Comparison of ENCODE assay signal across 12 cellular contexts in genomic region chr3:18440053-18440768, GRCh38. TPM values are rescaled to one million over a fixed set of nuclear protein-coding genes. Genes with fewer than 3 reads are reported as not detected.
DNase-seq lines count a peak whose midpoint lies in the region; TF ChIP-seq lines count a peak whose summit lies in the region.
"Had no signal": no experiment of that assay in that cellular context is flagged by ENCODE, and none has a peak within 500 bp of the region (broad histone marks: within the 10 kb centered on the region; RNA-seq: fewer than 3 reads in every experiment).

No MANE protein-coding gene starts in this region.

- peak overlapping the region; percentile 88 for H3K4me3 Mint-ChIP-seq in activated CD4-positive, alpha-beta T cell treated with anti-CD3 and anti-CD28 coated beads, Interleukin-2, amount 10 ng/mL, durations not matched to agents 24 days and 14 days
- H3K4me3 Mint-ChIP-seq in activated naive CD8-positive, alpha-beta T cell treated with anti-CD3 and anti-CD28 coated beads for 36 hours = peak overlapping the region; percentile 81
- H3K4me3 Mint-ChIP-seq: dendritic cell treated with granulocyte-macrophage colony-stimulating factor and Interleukin-4, amounts not matched to agents 40 ng/mL and 50 ng/mL, for 4 days; GM23338 had no signal

- H3K4me3 ChIP-seq in spleen = peak overlapping the region in 1 of 8 donors; percentile 32
- H3K4me3 ChIP-seq: GM23338 had no signal

- H3K27me3 ChIP-seq in spleen (replicated peaks in 1 of 7) = peaks cover 0 to 17% (median 8%) of the 10 kb centered on the region in 7 donors

- intact Hi-C loops in activated CD4-positive, alpha-beta T cell treated with anti-CD3 and anti-CD28 coated beads, Interleukin-2, amount 10 ng/mL, durations not matched to agents 24 days and 14 days (cut with micrococcal nuclease) = loop anchor here (1.0 to 5.0 kb wide), 2 partner anchors 8 to 432 kb away; no protein-coding TSS in a partner anchor
- intact Hi-C loops in spleen (cut with DNase I; ENCODE audit: low total_unique reads) = no loop called here

- peak overlapping the region; percentile 88 for H3K27ac Mint-ChIP-seq in activated CD4-positive, alpha-beta T cell treated with anti-CD3 and anti-CD28 coated beads, Interleukin-2, amount 10 ng/mL, durations not matched to agents 24 days and 14 days
- H3K27ac Mint-ChIP-seq in activated naive CD8-positive, alpha-beta T cell treated with anti-CD3 and anti-CD28 coated beads for 36 hours = peak overlapping the region; percentile 88
- H3K27ac Mint-ChIP-seq: dendritic cell treated with granulocyte-macrophage colony-stimulating factor and Interleukin-4, amounts not matched to agents 40 ng/mL and 50 ng/mL, for 4 days; GM23338 had no signal

- H3K9me3 Mint-ChIP-seq in activated CD4-positive, alpha-beta T cell treated with anti-CD3 and anti-CD28 coated beads, Interleukin-2, amount 10 ng/mL, durations not matched to agents 24 days and 14 days = no peaks in the 10 kb centered on the region
- H3K9me3 Mint-ChIP-seq in activated naive CD8-positive, alpha-beta T cell treated with anti-CD3 and anti-CD28 coated beads for 36 hours = no peaks in the 10 kb centered on the region
- H3K9me3 Mint-ChIP-seq: dendritic cell treated with granulocyte-macrophage colony-stimulating factor and Interleukin-4, amounts not matched to agents 40 ng/mL and 50 ng/mL, for 4 days; GM23338 had no signal

- peaks cover 80% of the 10 kb centered on the region for H3K36me3 Mint-ChIP-seq in activated CD4-positive, alpha-beta T cell treated with anti-CD3 and anti-CD28 coated beads, Interleukin-2, amount 10 ng/mL, durations not matched to agents 24 days and 14 days (ENCODE audit: low read depth)
- H3K36me3 Mint-ChIP-seq in activated naive CD8-positive, alpha-beta T cell treated with anti-CD3 and anti-CD28 coated beads for 36 hours = peaks cover 39% of the 10 kb centered on the region

- H3K27ac ChIP-seq in spleen = peak overlapping the region in 7 of 8 donors; percentile 5 to 67 (median 31)

- H3K36me3 ChIP-seq in spleen = no peaks in the 10 kb centered on the region

- H3K4me1 ChIP-seq in spleen = peaks cover 4 to 90% (median 34%) of the 10 kb centered on the region in 6 donors

- no peaks in the 10 kb centered on the region for H3K9me3 ChIP-seq in spleen

- TF ChIP-seq POLR2A in spleen (IDR thresholded peaks at IDR 0.05) = no peak

- DNase-seq in activated CD4-positive, alpha-beta T cell treated with anti-CD3 and anti-CD28 coated beads, Interleukin-2, amount 10 ng/mL, durations not matched to agents 24 days and 14 days = peak; percentile 63
- no peak for DNase-seq in activated CD4-positive, alpha-beta T cell treated with anti-CD3 and anti-CD28 coated beads, Interleukin-2, amount 50 U/mL, for 1 hour
- DNase-seq in M059J (ENCODE audit: low read depth) = peak; percentile 12
- no peak for DNase-seq in activated naive CD8-positive, alpha-beta T cell treated with anti-CD3 and anti-CD28 coated beads for 36 hours
- DNase-seq in spleen = no peak
- DNase-seq in NCI-H2107 (lab: John Stamatoyannopoulos, UW) = no peak
- DNase-seq in amniotic stem cell (lab: John Stamatoyannopoulos, UW) = no peak
- no peak for DNase-seq in NCI-H774 (lab: John Stamatoyannopoulos, UW)
- DNase-seq: KBM-7; NK-92 treated with Interleukin-12 subunit alpha and Interleukin-12 subunit beta, amount 100 ng/mL, for 24 hours had no signal

- H3K27me3 Mint-ChIP-seq in activated CD4-positive, alpha-beta T cell treated with anti-CD3 and anti-CD28 coated beads, Interleukin-2, amount 10 ng/mL, durations not matched to agents 24 days and 14 days = no peaks in the 10 kb centered on the region
- H3K27me3 Mint-ChIP-seq in activated naive CD8-positive, alpha-beta T cell treated with anti-CD3 and anti-CD28 coated beads for 36 hours = no peaks in the 10 kb centered on the region

- whole genome bisulfite sequencing in spleen, 5 donors = 19 to 24% (median 22%) methylated on average over 7 of the region's 7 CpGs

- no peak for TF ChIP-seq CTCF in spleen (IDR thresholded peaks at IDR 0.05 in 8 of 11, conservative IDR thresholded peaks at IDR 0.05 in 3 of 11)

- H3K4me1 Mint-ChIP-seq in activated CD4-positive, alpha-beta T cell treated with anti-CD3 and anti-CD28 coated beads, Interleukin-2, amount 10 ng/mL, durations not matched to agents 24 days and 14 days = peaks cover 25% of the 10 kb centered on the region
- peaks cover 46% of the 10 kb centered on the region for H3K4me1 Mint-ChIP-seq in activated naive CD8-positive, alpha-beta T cell treated with anti-CD3 and anti-CD28 coated beads for 36 hours

RNA-seq across cellular contexts. Expression of gene SATB1, which starts 15.1 kb away (rescaled TPM):
- total RNA-seq in activated CD4-positive, alpha-beta T cell treated with anti-CD3 and anti-CD28 coated beads, Interleukin-2, amount 10 ng/mL, durations not matched to agents 24 days and 14 days = 561 and 571 TPM in 2 replicates
- 0.89 and 2.7 TPM in 2 replicates for total RNA-seq in M059J (2014; rRNA removed; shearing (Covaris generic))
- 10 to 100 TPM; 92.0 to 94.8 TPM for total RNA-seq in activated naive CD8-positive, alpha-beta T cell treated with anti-CD3 and anti-CD28 coated beads for 36 hours
- total RNA-seq in spleen = 100 to 1,000 TPM in 1 of 7 donors, 10 to 100 TPM in 6; 57.2 to 104 (median 71.3) TPM
- polyA plus RNA-seq in spleen = 10 to 100 TPM; 11.7 to 14.4 (median 12.6) TPM

Comparison
In these comparisons a context has a peak if more than half of its experiments do, and no peak if none do; other contexts are left out.
1. DNase-seq: peak in activated CD4-positive, alpha-beta T cell treated with anti-CD3 and anti-CD28 coated beads, Interleukin-2, amount 10 ng/mL, durations not matched to agents 24 days and 14 days (single experiment) and M059J (single experiment); none in activated CD4-positive, alpha-beta T cell treated with anti-CD3 and anti-CD28 coated beads, Interleukin-2, amount 50 U/mL, for 1 hour (single experiment), activated naive CD8-positive, alpha-beta T cell treated with anti-CD3 and anti-CD28 coated beads for 36 hours (single experiment), spleen (single experiment), NCI-H2107 (single experiment), amniotic stem cell (single experiment) and NCI-H774 (single experiment).
2. RNA of gene SATB1, which starts 15.1 kb away (total RNA-seq): 561 to 571 TPM in activated CD4-positive, alpha-beta T cell treated with anti-CD3 and anti-CD28 coated beads, Interleukin-2, amount 10 ng/mL, durations not matched to agents 24 days and 14 days, 92.0 to 94.8 TPM in activated naive CD8-positive, alpha-beta T cell treated with anti-CD3 and anti-CD28 coated beads for 36 hours and 57.2 to 104 TPM in spleen; 0.89 to 2.7 TPM in M059J; every median in the first group is over 10 times any median in the second.